In the genomic region with DNA sequence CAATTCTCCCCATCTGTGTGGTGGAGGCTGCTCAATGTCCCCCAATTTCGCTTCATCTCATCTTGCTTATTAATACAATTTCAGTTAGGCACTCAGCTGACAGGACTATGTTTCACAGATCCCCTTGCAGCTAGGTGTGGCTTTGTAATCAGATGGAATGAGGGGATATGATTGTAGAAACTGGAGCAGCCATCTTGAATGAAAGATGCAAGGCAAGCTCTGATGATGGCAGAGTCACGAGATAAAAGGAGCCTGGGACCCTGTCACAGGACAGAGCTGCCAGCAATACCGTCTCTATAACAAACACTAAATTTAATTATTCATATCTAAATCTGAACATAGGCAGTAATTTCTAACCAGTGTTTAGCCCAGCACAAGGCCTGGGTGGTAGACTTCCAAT, we compare ENCODE assay signal across 10 cellular contexts. TPM values are rescaled to one million over a fixed set of nuclear protein-coding genes. Genes with fewer than 3 reads are reported as not detected.
A peak's percentile ranks its signal among the peaks of the same experiment; 100 is the strongest.
DNase-seq lines count a peak whose midpoint lies in the region; ATAC-seq and TF ChIP-seq lines count a peak whose summit lies in the region.
"Had no signal": no experiment of that assay in that cellular context is flagged by ENCODE, and none has a peak within 500 bp of the region (broad histone marks: within the 10 kb centered on the region; RNA-seq: fewer than 3 reads in every experiment).

No MANE protein-coding gene starts in this region.

- peaks cover 3 to 41% (median 36%) of the 10 kb centered on the region in 5 donors for H3K4me1 ChIP-seq in subcutaneous abdominal adipose tissue (ENCODE audit: control insufficient read depth in 5 of 5, insufficient read depth in 5 of 5, low read length in 5 of 5)
- peaks cover 14% of the 10 kb centered on the region for H3K4me1 ChIP-seq in foreskin keratinocyte

- H3K27me3 ChIP-seq in subcutaneous abdominal adipose tissue (ENCODE audit: control insufficient read depth in 5 of 5, insufficient read depth in 4 of 5, low read length in 5 of 5) (no peaks in the 10 kb centered on the region), foreskin keratinocyte (peaks cover 6% of the 10 kb centered on the region)
- H3K27me3 ChIP-seq: colonic mucosa had no signal

- H3K36me3 Mint-ChIP-seq in activated CD4-positive, alpha-beta T cell treated with anti-CD3 and anti-CD28 coated beads, Interleukin-2, amount 10 ng/mL, durations not matched to agents 24 days and 14 days (ENCODE audit: low read depth) = peaks cover 19% of the 10 kb centered on the region
- H3K36me3 Mint-ChIP-seq in T-helper 17 cell (ENCODE audit: low read depth) (peaks cover 8% of the 10 kb centered on the region), memory B cell (peaks cover 8% of the 10 kb centered on the region)

- H3K9ac ChIP-seq in subcutaneous abdominal adipose tissue (ENCODE audit: low read length in 5 of 5) = peak overlapping the region in 1 of 5 donors; percentile 88

- TF ChIP-seq CTCF in foreskin keratinocyte (conservative IDR thresholded peaks at IDR 0.05) = no peak

- no peak for DNase-seq in activated CD4-positive, alpha-beta T cell treated with anti-CD3 and anti-CD28 coated beads, Interleukin-2, amount 10 ng/mL, durations not matched to agents 24 days and 14 days
- DNase-seq in activated CD4-positive, alpha-beta T cell treated with anti-CD3 and anti-CD28 coated beads for 48 hours = no peak
- DNase-seq in T-helper 17 cell (no peak), memory B cell (ENCODE audit: low spot score in 2 of 2) (no peak), middle frontal gyrus (ENCODE audit: extremely low spot score, low spot score) (no peak), COLO829 (ENCODE audit: low spot score) (no peak), foreskin keratinocyte (no peak)
- DNase-seq: RPMI8226 had no signal

- H3K4me3 Mint-ChIP-seq in activated CD4-positive, alpha-beta T cell treated with anti-CD3 and anti-CD28 coated beads, Interleukin-2, amount 10 ng/mL, durations not matched to agents 24 days and 14 days = peak overlapping the region; percentile 100
- H3K4me3 Mint-ChIP-seq in T-helper 17 cell = peak overlapping the region; percentile 100
- peak overlapping the region; percentile 97 for H3K4me3 Mint-ChIP-seq in memory B cell

- no peak overlapping the region for H3K27ac Mint-ChIP-seq in activated CD4-positive, alpha-beta T cell treated with anti-CD3 and anti-CD28 coated beads, Interleukin-2, amount 10 ng/mL, durations not matched to agents 24 days and 14 days
- H3K27ac Mint-ChIP-seq in T-helper 17 cell (peak overlapping the region; percentile 99), memory B cell (peak overlapping the region; percentile 98)

- peaks cover 6% of the 10 kb centered on the region for H3K9me3 Mint-ChIP-seq in activated CD4-positive, alpha-beta T cell treated with anti-CD3 and anti-CD28 coated beads, Interleukin-2, amount 10 ng/mL, durations not matched to agents 24 days and 14 days
- no peaks in the 10 kb centered on the region for H3K9me3 Mint-ChIP-seq in memory B cell

- H3K27ac ChIP-seq in subcutaneous abdominal adipose tissue (ENCODE audit: low read depth, low read length) = no peak overlapping the region
- no peak overlapping the region for H3K27ac ChIP-seq in foreskin keratinocyte

- peak overlapping the region in 3 of 5 donors; percentile 82 to 93 (median 93) for H3K4me3 ChIP-seq in subcutaneous abdominal adipose tissue (ENCODE audit: low read depth in 1 of 5, low read length in 5 of 5)

- intact Hi-C loops in activated CD4-positive, alpha-beta T cell treated with anti-CD3 and anti-CD28 coated beads, Interleukin-2, amount 10 ng/mL, durations not matched to agents 24 days and 14 days (cut with micrococcal nuclease) = loop anchor here (5.0 kb wide), 3 partner anchors 233 to 328 kb away; a partner anchor contains a TSS

- H3K9me3 ChIP-seq in T-helper 17 cell (ENCODE audit: control insufficient read depth, low read length, poor library complexity, severe bottlenecking) (no peaks in the 10 kb centered on the region), subcutaneous abdominal adipose tissue (ENCODE audit: control insufficient read depth in 5 of 5, low read length in 5 of 5) (no peaks in the 10 kb centered on the region)
- H3K9me3 ChIP-seq: colonic mucosa had no signal

- H3K36me3 ChIP-seq in subcutaneous abdominal adipose tissue (ENCODE audit: control insufficient read depth in 5 of 5, insufficient read depth in 5 of 5, low read length in 5 of 5) = peaks cover 5 to 10% (median 8%) of the 10 kb centered on the region in 5 donors
- H3K36me3 ChIP-seq: colonic mucosa had no signal

- ATAC-seq in T-helper 17 cell (no peak), memory B cell (ENCODE audit: low read depth) (no peak), foreskin keratinocyte (no peak)

- peaks cover 33% of the 10 kb centered on the region for H3K4me1 Mint-ChIP-seq in activated CD4-positive, alpha-beta T cell treated with anti-CD3 and anti-CD28 coated beads, Interleukin-2, amount 10 ng/mL, durations not matched to agents 24 days and 14 days
- peaks cover 32% of the 10 kb centered on the region for H3K4me1 Mint-ChIP-seq in T-helper 17 cell
- H3K4me1 Mint-ChIP-seq in memory B cell = peaks cover 22% of the 10 kb centered on the region

- H3K27me3 Mint-ChIP-seq in activated CD4-positive, alpha-beta T cell treated with anti-CD3 and anti-CD28 coated beads, Interleukin-2, amount 10 ng/mL, durations not matched to agents 24 days and 14 days = peaks cover 5% of the 10 kb centered on the region
- H3K27me3 Mint-ChIP-seq in T-helper 17 cell (peaks cover 6% of the 10 kb centered on the region), memory B cell (peaks cover 4% of the 10 kb centered on the region)

RNA-seq across cellular contexts. Expression of a gene that starts 1.0 kb away (rescaled TPM):
- 113 and 119 TPM in 2 replicates for total RNA-seq in activated CD4-positive, alpha-beta T cell treated with anti-CD3 and anti-CD28 coated beads, Interleukin-2, amount 10 ng/mL, durations not matched to agents 24 days and 14 days
- total RNA-seq in T-helper 17 cell (10 to 100 TPM; 49.4 to 64.5 TPM), foreskin keratinocyte (69.8 and 75.2 TPM in 2 replicates)
- polyA plus RNA-seq in foreskin keratinocyte = 34.9 and 46.2 TPM in 2 replicates
